ENCODE assay signal across 25 cellular contexts in genomic region chr5:21880164-21880563, GRCh38.
"Had no signal": no experiment of that assay in that cellular context is flagged by ENCODE, and none has a peak within 500 bp of the region (broad histone marks: within the 10 kb centered on the region; RNA-seq: fewer than 3 reads in every experiment).

No MANE protein-coding gene starts in this region.

- H3K4me3 ChIP-seq: colonic mucosa, coronary artery, dorsolateral prefrontal cortex, esophagus muscularis mucosa, esophagus squamous epithelium, gastrocnemius medialis, gastroesophageal sphincter, heart left ventricle, heart right ventricle had no signal

- H3K27me3 ChIP-seq: colonic mucosa, dorsolateral prefrontal cortex, esophagus muscularis mucosa, esophagus squamous epithelium, foreskin keratinocyte, gastrocnemius medialis, gastroesophageal sphincter, heart left ventricle, heart right ventricle had no signal

- H3K27ac Mint-ChIP-seq: dendritic cell treated with granulocyte-macrophage colony-stimulating factor and Interleukin-4, amounts not matched to agents 40 ng/mL and 50 ng/mL, for 4 days; effector memory CD8-positive, alpha-beta T cell; endodermal cell had no signal

- H3K9me3 Mint-ChIP-seq: endodermal cell had no signal

- H3K4me1 ChIP-seq: colonic mucosa, esophagus muscularis mucosa, esophagus squamous epithelium, foreskin keratinocyte, gastrocnemius medialis, gastroesophageal sphincter, heart left ventricle, heart right ventricle had no signal

- H3K4me1 Mint-ChIP-seq: endodermal cell had no signal

- ATAC-seq: effector memory CD8-positive, alpha-beta T cell; esophagus mucosa; foreskin keratinocyte; gastrocnemius medialis; gastroesophageal sphincter; heart left ventricle; heart right ventricle had no signal

- H3K4me3 Mint-ChIP-seq: dendritic cell treated with granulocyte-macrophage colony-stimulating factor and Interleukin-4, amounts not matched to agents 40 ng/mL and 50 ng/mL, for 4 days; effector memory CD8-positive, alpha-beta T cell; endodermal cell had no signal

- H3K36me3 ChIP-seq: colonic mucosa, esophagus muscularis mucosa, esophagus squamous epithelium, gastrocnemius medialis, gastroesophageal sphincter, heart left ventricle, heart right ventricle had no signal

- H3K27ac ChIP-seq: colonic mucosa, coronary artery, dorsolateral prefrontal cortex, epithelial cell of prostate, esophagus muscularis mucosa, esophagus squamous epithelium, foreskin keratinocyte, gastrocnemius medialis, gastroesophageal sphincter, heart left ventricle, heart right ventricle had no signal

- H3K9me3 ChIP-seq: colonic mucosa, esophagus muscularis mucosa, esophagus squamous epithelium, gastrocnemius medialis, gastroesophageal sphincter, heart left ventricle had no signal

- H3K27me3 Mint-ChIP-seq: dendritic cell treated with granulocyte-macrophage colony-stimulating factor and Interleukin-4, amounts not matched to agents 40 ng/mL and 50 ng/mL, for 4 days; effector memory CD8-positive, alpha-beta T cell had no signal

- DNase-seq: colonic mucosa; cortex of kidney; dermis blood vessel endothelial cell; dorsolateral prefrontal cortex; effector CD4-positive, alpha-beta T cell; effector CD8-positive, alpha-beta T cell; effector memory CD4-positive, alpha-beta T cell; effector memory CD8-positive, alpha-beta T cell; endodermal cell; erythroblast; esophagus squamous epithelium; foreskin fibroblast; foreskin keratinocyte; foreskin melanocyte; gastrocnemius medialis; glutamatergic neuron; head of caudate nucleus; heart left ventricle; heart right ventricle had no signal
